Comparison of ENCODE assay signal across 18 cellular contexts in the genomic region with DNA sequence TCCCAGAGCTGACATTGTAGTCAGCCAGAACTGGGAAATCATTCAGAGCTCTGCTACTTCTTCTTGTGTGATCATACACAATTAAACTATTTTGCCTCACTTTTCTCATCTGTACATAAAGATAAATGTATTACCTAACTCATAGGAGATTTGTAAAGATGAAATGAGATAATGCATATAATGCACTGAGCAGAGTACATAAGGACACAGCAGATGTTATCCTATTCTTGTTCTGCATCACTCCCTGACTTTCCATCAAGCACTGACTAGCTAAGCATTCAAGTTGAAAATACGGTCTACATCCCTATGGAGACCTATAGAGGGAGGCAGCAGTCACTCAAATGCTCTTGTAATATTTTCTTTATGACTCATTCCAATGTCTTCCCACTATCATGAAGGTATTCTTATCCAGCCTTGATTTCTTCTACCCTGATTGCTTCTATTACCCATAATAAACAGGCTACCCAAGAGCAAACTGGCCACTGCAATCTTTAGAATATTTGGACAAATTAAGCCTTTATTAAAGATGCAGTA.
DNase-seq lines count a peak whose midpoint lies in the region; ATAC-seq and TF ChIP-seq lines count a peak whose summit lies in the region.
"Had no signal": no experiment of that assay in that cellular context is flagged by ENCODE, and none has a peak within 500 bp of the region (broad histone marks: within the 10 kb centered on the region; RNA-seq: fewer than 3 reads in every experiment).

No MANE protein-coding gene starts in this region.

- no peaks in the 10 kb centered on the region for H3K36me3 ChIP-seq in brain microvascular endothelial cell (replicated peaks)
- H3K36me3 ChIP-seq: cardiac muscle cell, tibial nerve had no signal

- in situ Hi-C loops in brain microvascular endothelial cell (cut with HindIII; ENCODE audit: low pct_ligation_motif_present, low sequenced_read_pairs): no loop called here

- TF ChIP-seq CTCF in brain microvascular endothelial cell (IDR thresholded peaks at IDR 0.05; ENCODE audit: low read depth, low read length, missing control alignments): peak; percentile 35
- TF ChIP-seq CTCF in retinal pigment epithelial cell (conservative IDR thresholded peaks at IDR 0.05; ENCODE audit: low read depth, low read length): peak; percentile 18

- no peak overlapping the region for H3K4me3 ChIP-seq in brain microvascular endothelial cell (ENCODE audit: low read depth, low read length)
- no peak overlapping the region for H3K4me3 ChIP-seq in retinal pigment epithelial cell (ENCODE audit: low read length)
- H3K4me3 ChIP-seq: cardiac muscle cell, hepatocyte, skin epidermis, tibial nerve had no signal

- DNase-seq in EL (peak; percentile 66), NCI-H226 (peak; percentile 71), brain microvascular endothelial cell (peak; percentile 56), retinal pigment epithelial cell (ENCODE audit: low read depth) (no peak), GM03348 (ENCODE audit: low spot score) (no peak), D341Med (ENCODE audit: low spot score) (no peak)
- DNase-seq: activated CD4-positive, alpha-beta T cell treated with anti-CD3 and anti-CD28 coated beads, Interleukin-2, amount 50 U/mL, for 1 hour; C1 segment of cervical spinal cord; DND-41; effector CD4-positive, alpha-beta T cell; GOT3; NCI-H187; NCI-H446 had no signal

- H3K27ac ChIP-seq in brain microvascular endothelial cell: peak overlapping the region; percentile 20
- H3K27ac ChIP-seq: cardiac muscle cell, hepatocyte, skin epidermis, tibial nerve had no signal

- ATAC-seq in GM21515 (IDR thresholded peaks at IDR 0.05; ENCODE audit: unreplicated experiment): no peak

- no peaks in the 10 kb centered on the region for H3K27me3 ChIP-seq in brain microvascular endothelial cell (replicated peaks)
- H3K27me3 ChIP-seq: cardiac muscle cell, hepatocyte, tibial nerve had no signal

Comparison
In these comparisons a context has a peak if more than half of its experiments do, and no peak if none do; other contexts are left out.
1. DNase-seq: peak in EL (single experiment), NCI-H226 (single experiment) and brain microvascular endothelial cell (single experiment); none in retinal pigment epithelial cell (single experiment), GM03348 (single experiment) and D341Med (single experiment).